ENCODE assay signal across 31 cellular contexts in the genomic region with DNA sequence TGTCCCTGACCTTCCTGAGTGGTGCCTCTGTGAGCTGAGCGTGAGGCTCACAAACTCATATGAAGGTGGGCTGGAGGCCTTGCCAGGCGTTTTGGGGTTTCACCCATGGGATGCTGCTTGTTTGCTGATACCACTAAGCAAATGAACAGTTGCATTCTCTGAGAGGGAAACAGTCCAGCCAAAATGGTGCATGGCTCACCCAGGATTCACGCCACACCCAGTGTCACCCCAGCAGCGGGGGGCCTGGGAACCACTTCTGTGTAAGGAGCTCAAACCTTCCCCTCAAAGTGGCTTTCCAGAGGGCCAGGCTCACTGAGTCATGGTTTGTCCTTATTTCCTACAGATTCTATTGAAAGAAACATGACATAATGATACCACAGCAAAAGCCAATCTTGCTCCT.
"Had no signal": no experiment of that assay in that cellular context is flagged by ENCODE, and none has a peak within 500 bp of the region (broad histone marks: within the 10 kb centered on the region; RNA-seq: fewer than 3 reads in every experiment).

No MANE protein-coding gene starts in this region.

- H3K4me2 ChIP-seq: smooth muscle cell had no signal

- H3K27me3 ChIP-seq: neutrophil, ovary, right lobe of liver, spleen, thyroid gland, tibial nerve, upper lobe of right lung, uterus had no signal

- H3K9ac ChIP-seq: parathyroid adenoma had no signal

- H3K4me3 ChIP-seq: ovary, psoas muscle, right lobe of liver, skin epidermis, smooth muscle cell, spleen, stomach, thoracic aorta, thyroid gland, tibial nerve, upper lobe of right lung, uterus had no signal

- H3K27ac Mint-ChIP-seq: naive B cell; naive thymus-derived CD8-positive, alpha-beta T cell; natural killer cell treated with Interleukin-12 subunit alpha and Interleukin-12 subunit beta and Interleukin-15 and Interleukin-18, amount 100 ng/mL, for 72 hours; nephron progenitor cell; progenitor cell of endocrine pancreas; stimulated activated effector memory CD8-positive, alpha-beta T cell treated with anti-CD3 and anti-CD28 coated beads, Interleukin-12 subunit alpha, Interleukin-12 subunit beta, amount 100 ng/mL, for 72 hours; stimulated activated naive B cell treated with anti-CD40 and anti-IgM and Interleukin-4, amounts not matched to agents 10 μg/mL and 1 μg/mL and 100 μg/mL, for 72 hours; stimulated activated naive CD8-positive, alpha-beta T cell treated with anti-CD3 and anti-CD28 coated beads, Interleukin-15, Interleukin-2, amounts not matched to agents 100 ng/mL and 50 ng/mL, for 24 hours had no signal

- H2AFZ ChIP-seq: parathyroid adenoma had no signal

- H3K4me1 ChIP-seq: parathyroid adenoma, psoas muscle, right lobe of liver, spleen, stomach, thyroid gland, tibial nerve, upper lobe of right lung, uterus had no signal

- H3K27ac ChIP-seq: neutrophil, ovary, parathyroid adenoma, psoas muscle, right lobe of liver, spleen, stomach, thoracic aorta, thyroid gland, tibial nerve, upper lobe of right lung, uterus had no signal

- H3K4me3 Mint-ChIP-seq: naive thymus-derived CD8-positive, alpha-beta T cell; natural killer cell treated with Interleukin-12 subunit alpha and Interleukin-12 subunit beta and Interleukin-15 and Interleukin-18, amount 100 ng/mL, for 72 hours; nephron progenitor cell; neural crest cell; stimulated activated effector memory CD8-positive, alpha-beta T cell treated with anti-CD3 and anti-CD28 coated beads, Interleukin-12 subunit alpha, Interleukin-12 subunit beta, amount 100 ng/mL, for 72 hours; stimulated activated naive B cell treated with anti-CD40 and anti-IgM and Interleukin-4, amounts not matched to agents 10 μg/mL and 1 μg/mL and 100 μg/mL, for 72 hours; stimulated activated naive CD8-positive, alpha-beta T cell treated with anti-CD3 and anti-CD28 coated beads, Interleukin-15, Interleukin-2, amounts not matched to agents 100 ng/mL and 50 ng/mL, for 24 hours had no signal

- H3K4me1 Mint-ChIP-seq: naive thymus-derived CD8-positive, alpha-beta T cell; nephron progenitor cell; neural crest cell; stimulated activated effector memory CD8-positive, alpha-beta T cell treated with anti-CD3 and anti-CD28 coated beads, Interleukin-12 subunit alpha, Interleukin-12 subunit beta, amount 100 ng/mL, for 72 hours had no signal

- H3K36me3 ChIP-seq: neutrophil, ovary, right lobe of liver, spleen, stomach, thoracic aorta, thyroid gland, tibial nerve, upper lobe of right lung, uterus had no signal

- H3K79me2 ChIP-seq: parathyroid adenoma had no signal

- H3K36me3 Mint-ChIP-seq: naive B cell; naive thymus-derived CD8-positive, alpha-beta T cell; natural killer cell treated with Interleukin-12 subunit alpha and Interleukin-12 subunit beta and Interleukin-15 and Interleukin-18, amount 100 ng/mL, for 72 hours; stimulated activated effector memory CD8-positive, alpha-beta T cell treated with anti-CD3 and anti-CD28 coated beads, Interleukin-12 subunit alpha, Interleukin-12 subunit beta, amount 100 ng/mL, for 72 hours; stimulated activated naive B cell treated with anti-CD40 and anti-IgM and Interleukin-4, amounts not matched to agents 10 μg/mL and 1 μg/mL and 100 μg/mL, for 72 hours had no signal

- DNase-seq: naive B cell; naive thymus-derived CD8-positive, alpha-beta T cell; nephron progenitor cell; nucleus accumbens; ovary; posterior cingulate gyrus; psoas muscle; right cardiac atrium; right lobe of liver; spleen; stimulated activated CD4-positive, alpha-beta T cell treated with anti-CD3 and anti-CD28 coated beads, Interleukin-12 subunit alpha, Interleukin-12 subunit beta, amount 100 ng/mL, for 4 hours; stimulated activated CD4-positive, alpha-beta T cell treated with anti-CD3 and anti-CD28 coated beads, Interleukin-1b, Interleukin-23, amount 100 ng/mL, for 48 hours; stimulated activated CD4-positive, alpha-beta T cell treated with anti-CD3 and anti-CD28 coated beads, Interleukin-4, amount 100 ng/mL, for 24 hours; stimulated activated naive B cell treated with anti-CD40 and anti-IgM and Interleukin-4, amounts not matched to agents 10 μg/mL and 1 μg/mL and 100 μg/mL, for 72 hours; stimulated activated naive CD4-positive, alpha-beta T cell treated with Interleukin-2 at 50 U/mL for 16 hours; stomach; thyroid gland; trophoblast cell; upper lobe of right lung; uterus had no signal

- ATAC-seq: naive thymus-derived CD8-positive, alpha-beta T cell; psoas muscle; right cardiac atrium; right lobe of liver; stimulated activated effector memory CD8-positive, alpha-beta T cell treated with anti-CD3 and anti-CD28 coated beads, Interleukin-12 subunit alpha, Interleukin-12 subunit beta, amount 100 ng/mL, for 72 hours; stimulated activated naive B cell treated with anti-CD40 and anti-IgM and Interleukin-4, amounts not matched to agents 10 μg/mL and 1 μg/mL and 100 μg/mL, for 72 hours; upper lobe of right lung had no signal

- H3K9me3 Mint-ChIP-seq: natural killer cell treated with Interleukin-12 subunit alpha and Interleukin-12 subunit beta and Interleukin-15 and Interleukin-18, amount 100 ng/mL, for 72 hours; stimulated activated effector memory CD8-positive, alpha-beta T cell treated with anti-CD3 and anti-CD28 coated beads, Interleukin-12 subunit alpha, Interleukin-12 subunit beta, amount 100 ng/mL, for 72 hours; stimulated activated naive CD8-positive, alpha-beta T cell treated with anti-CD3 and anti-CD28 coated beads, Interleukin-15, Interleukin-2, amounts not matched to agents 100 ng/mL and 50 ng/mL, for 24 hours had no signal

- H3K9me3 ChIP-seq: neutrophil, ovary, psoas muscle, right lobe of liver, thoracic aorta, thyroid gland, upper lobe of right lung, uterus had no signal
